ENCODE assay signal across 35 cellular contexts in genomic region chr11:10092426-10092825, GRCh38.
"Had no signal": no experiment of that assay in that cellular context is flagged by ENCODE, and none has a peak within 500 bp of the region (broad histone marks: within the 10 kb centered on the region; RNA-seq: fewer than 3 reads in every experiment).

No MANE protein-coding gene starts in this region.

- DNase-seq: activated CD4-positive, alpha-beta memory T cell treated with anti-CD3 and anti-CD28 coated beads for 36 hours; activated CD4-positive, alpha-beta T cell treated with anti-CD3 and anti-CD28 coated beads for 36 hours; activated CD4-positive, alpha-beta T cell treated with anti-CD3 and anti-CD28 coated beads, Interleukin-2, amount 10 ng/mL, durations not matched to agents 24 days and 14 days; activated CD4-positive, CD25-positive, alpha-beta regulatory T cell; activated CD4-positive, CD25-positive, alpha-beta regulatory T cell treated with anti-CD3 and anti-CD28 coated beads, Interleukin-2, amount 50 U/mL, for 72 hours; activated CD8-positive, alpha-beta memory T cell treated with anti-CD3 and anti-CD28 coated beads, Interleukin-2, amount 10 ng/mL, durations not matched to agents 7 days and 5 days; activated CD8-positive, alpha-beta memory T cell treated with anti-CD3 and anti-CD28 coated beads, Interleukin-2, amount 50 U/mL, for 4 hours; activated CD8-positive, alpha-beta T cell treated with anti-CD3 and anti-CD28 coated beads, Interleukin-2, amount 10 ng/mL, durations not matched to agents 7 days and 5 days; activated effector memory CD4-positive, alpha-beta T cell treated with anti-CD3 and anti-CD28 coated beads, Interleukin-2, amount 50 U/mL, for 16 hours; activated naive CD4-positive, alpha-beta T cell treated with anti-CD3 and anti-CD28 coated beads for 36 hours; activated naive CD8-positive, alpha-beta T cell treated with anti-CD3 and anti-CD28 coated beads for 36 hours; activated naive CD8-positive, alpha-beta T cell treated with anti-CD3 and anti-CD28 coated beads, Interleukin-2, amount 50 U/mL, for 24 hours; activated T-cell treated with anti-CD3 and anti-CD28 coated beads, Interleukin-2, amount 50 U/mL, for 1 hour; activated T-cell treated with anti-CD3 and anti-CD28 coated beads, Interleukin-2, amount 50 U/mL, for 48 hours; adrenal gland; amygdala; aorta; central memory CD4-positive, alpha-beta T cell; cerebellar nuclear complex; colonic mucosa; dorsolateral prefrontal cortex; effector memory CD4-positive, alpha-beta T cell; endodermal cell; foreskin fibroblast; head of caudate nucleus; T-helper 17 cell; T1000 had no signal

- FAIRE-seq: frontal cortex had no signal

- H3K9me3 ChIP-seq: adrenal gland, colonic mucosa had no signal

- H3K9me3 Mint-ChIP-seq: activated naive CD4-positive, alpha-beta T cell treated with anti-CD3 and anti-CD28 coated beads for 36 hours; activated naive CD4-positive, alpha-beta T cell treated with anti-CD3 and anti-CD28 coated beads, Interleukin-2, amount 50 U/mL, for 24 hours; activated naive CD8-positive, alpha-beta T cell treated with anti-CD3 and anti-CD28 coated beads, Interleukin-2, amount 50 U/mL, for 24 hours; endodermal cell had no signal

- H3K4me3 ChIP-seq: adrenal gland, breast epithelium, cardiac muscle cell, colonic mucosa, dorsolateral prefrontal cortex had no signal

- H3K27ac ChIP-seq: adrenal gland, breast epithelium, cardiac muscle cell, colonic mucosa, dorsolateral prefrontal cortex had no signal

- H3K27me3 Mint-ChIP-seq: activated CD4-positive, alpha-beta memory T cell treated with anti-CD3 and anti-CD28 coated beads for 36 hours; activated CD4-positive, alpha-beta T cell treated with anti-CD3 and anti-CD28 coated beads for 36 hours; activated CD4-positive, alpha-beta T cell treated with anti-CD3 and anti-CD28 coated beads, Interleukin-2, amount 10 ng/mL, durations not matched to agents 24 days and 14 days; activated CD8-positive, alpha-beta memory T cell treated with anti-CD3 and anti-CD28 coated beads, Interleukin-2, amount 10 ng/mL, durations not matched to agents 7 days and 5 days; activated naive CD4-positive, alpha-beta T cell treated with anti-CD3 and anti-CD28 coated beads, Interleukin-2, amount 50 U/mL, for 24 hours; activated naive CD8-positive, alpha-beta T cell treated with anti-CD3 and anti-CD28 coated beads for 36 hours; activated naive CD8-positive, alpha-beta T cell treated with anti-CD3 and anti-CD28 coated beads, Interleukin-2, amount 50 U/mL, for 24 hours; brain; T-helper 17 cell had no signal

- H3K27me3 ChIP-seq: adrenal gland, breast epithelium, cardiac muscle cell, colonic mucosa, dorsolateral prefrontal cortex had no signal

- H3K4me1 ChIP-seq: breast epithelium, colonic mucosa had no signal

- H3K27ac Mint-ChIP-seq: activated CD4-positive, alpha-beta memory T cell treated with anti-CD3 and anti-CD28 coated beads for 36 hours; activated CD4-positive, alpha-beta T cell treated with anti-CD3 and anti-CD28 coated beads for 36 hours; activated CD4-positive, alpha-beta T cell treated with anti-CD3 and anti-CD28 coated beads, Interleukin-2, amount 10 ng/mL, durations not matched to agents 24 days and 14 days; activated CD8-positive, alpha-beta memory T cell treated with anti-CD3 and anti-CD28 coated beads, Interleukin-2, amount 10 ng/mL, durations not matched to agents 7 days and 5 days; activated CD8-positive, alpha-beta T cell treated with anti-CD3 and anti-CD28 coated beads, Interleukin-2, amount 10 ng/mL, durations not matched to agents 7 days and 5 days; activated naive CD4-positive, alpha-beta T cell treated with anti-CD3 and anti-CD28 coated beads for 36 hours; activated naive CD4-positive, alpha-beta T cell treated with anti-CD3 and anti-CD28 coated beads, Interleukin-2, amount 50 U/mL, for 24 hours; activated naive CD8-positive, alpha-beta T cell treated with anti-CD3 and anti-CD28 coated beads for 36 hours; activated naive CD8-positive, alpha-beta T cell treated with anti-CD3 and anti-CD28 coated beads, Interleukin-2, amount 50 U/mL, for 24 hours; activated T-helper 1 cell treated with anti-CD3 and anti-CD28 coated beads, Interleukin-12 subunit alpha, Interleukin-12 subunit beta, Interleukin-2, Interleukin-4 antibody, amounts not matched to agents 30 ng/mL and 10 ng/mL and 1 ng/mL, durations not matched to agents 14 hours and 24 hours and 36 hours; activated T-helper 2 cell treated with anti-CD3 and anti-CD28 coated beads, Interferon-gamma antibody, Interleukin-2, Interleukin-4, amounts not matched to agents 10 μg/mL and 5 μg/mL and 100 μg/mL, durations not matched to agents 14 hours and 24 hours and 36 hours; endodermal cell; T-helper 17 cell; T-helper 2 cell treated with Interferon-gamma antibody and Interleukin-4, amounts not matched to agents 5 μg/mL and 100 μg/mL, for 36 hours had no signal

- H3K36me3 ChIP-seq: adrenal gland, breast epithelium, cardiac muscle cell, colonic mucosa had no signal

- H3K4me1 Mint-ChIP-seq: endodermal cell had no signal

- H3K36me3 Mint-ChIP-seq: activated CD4-positive, alpha-beta memory T cell treated with anti-CD3 and anti-CD28 coated beads for 36 hours; activated CD8-positive, alpha-beta memory T cell treated with anti-CD3 and anti-CD28 coated beads, Interleukin-2, amount 10 ng/mL, durations not matched to agents 7 days and 5 days had no signal

- H3K4me3 Mint-ChIP-seq: activated CD4-positive, alpha-beta memory T cell treated with anti-CD3 and anti-CD28 coated beads for 36 hours; activated CD4-positive, alpha-beta T cell treated with anti-CD3 and anti-CD28 coated beads for 36 hours; activated CD4-positive, alpha-beta T cell treated with anti-CD3 and anti-CD28 coated beads, Interleukin-2, amount 10 ng/mL, durations not matched to agents 24 days and 14 days; activated CD8-positive, alpha-beta memory T cell treated with anti-CD3 and anti-CD28 coated beads, Interleukin-2, amount 10 ng/mL, durations not matched to agents 7 days and 5 days; activated CD8-positive, alpha-beta T cell treated with anti-CD3 and anti-CD28 coated beads, Interleukin-2, amount 10 ng/mL, durations not matched to agents 7 days and 5 days; activated naive CD4-positive, alpha-beta T cell treated with anti-CD3 and anti-CD28 coated beads for 36 hours; activated naive CD4-positive, alpha-beta T cell treated with anti-CD3 and anti-CD28 coated beads, Interleukin-2, amount 50 U/mL, for 24 hours; activated naive CD8-positive, alpha-beta T cell treated with anti-CD3 and anti-CD28 coated beads for 36 hours; activated naive CD8-positive, alpha-beta T cell treated with anti-CD3 and anti-CD28 coated beads, Interleukin-2, amount 50 U/mL, for 24 hours; activated T-helper 1 cell treated with anti-CD3 and anti-CD28 coated beads, Interleukin-12 subunit alpha, Interleukin-12 subunit beta, Interleukin-2, Interleukin-4 antibody, amounts not matched to agents 30 ng/mL and 10 ng/mL and 1 ng/mL, durations not matched to agents 14 hours and 24 hours and 36 hours; brain; endodermal cell; T-helper 17 cell had no signal
